8 cellular contexts compared by ENCODE assay signal in genomic region chr19:49579947-49580263, GRCh38. TPM values are rescaled to one million over a fixed set of nuclear protein-coding genes. Genes with fewer than 3 reads are reported as not detected.
A peak's percentile ranks its signal among the peaks of the same experiment; 100 is the strongest.
DNase-seq lines count a peak whose midpoint lies in the region; ATAC-seq and TF ChIP-seq lines count a peak whose summit lies in the region.

No MANE protein-coding gene starts in this region.

- 0% methylated on average over 1 to 3 of the region's 8 CpGs for WGBS in mesodermal cell (ENCODE audit: insufficient coverage in 2 of 2), 2 experiments

- DNase-seq in AG04450 (ENCODE audit: low read depth, low spot score) (no peak), brain microvascular endothelial cell (no peak), GM13976 (ENCODE audit: low spot score) (no peak), AG08396 (ENCODE audit: low spot score) (no peak)

- ATAC-seq in HG02973 (IDR thresholded peaks at IDR 0.05; ENCODE audit: unreplicated experiment) (peak; percentile 23), HG03045 (IDR thresholded peaks at IDR 0.05; ENCODE audit: unreplicated experiment) (no peak), HG03565 (IDR thresholded peaks at IDR 0.05; ENCODE audit: unreplicated experiment) (no peak)

- H3K4me3 ChIP-seq in AG04450 (ENCODE audit: low read depth, low read length), result peak overlapping the region; percentile 97
- H3K4me3 ChIP-seq in brain microvascular endothelial cell (ENCODE audit: low read depth, low read length), result peak overlapping the region; percentile 91
- H3K4me3 ChIP-seq in mesodermal cell (ENCODE audit: extremely low read depth, insufficient read depth, low read length, poor library complexity, severe bottlenecking), result peak overlapping the region; percentile 78

- no peaks in the 10 kb centered on the region for H3K27me3 ChIP-seq in AG04450 (ENCODE audit: control insufficient read depth, insufficient read depth, low read length)
- H3K27me3 ChIP-seq in brain microvascular endothelial cell (replicated peaks), result no peaks in the 10 kb centered on the region

- POLR2A ChIA-PET in AG04450 (lab: Yijun Ruan, JAX), result interaction anchor here (0.5 to 3.0 kb wide), 13 partner anchors 10 to 187 kb away, joined by 3 to 25 read pairs (median 4); partner anchors contain the start of genes AP2A1, PRR12, RRAS and SCAF1

- CTCF ChIA-PET in AG04450 (lab: Charles Lee), result interaction anchor here (0.6 to 3.7 kb wide), 4 partner anchors 10 to 308 kb away, joined by 3 to 53 read pairs (median 8); partner anchors contain the start of gene PIH1D1

- in situ Hi-C loops in brain microvascular endothelial cell (cut with HindIII; ENCODE audit: low pct_ligation_motif_present, low sequenced_read_pairs) (no loop called here), GM13976 (cut with MboI; ENCODE audit: low sequenced_read_pairs, unreplicated experiment) (no loop called here)

- H3K9me3 ChIP-seq in AG04450 (ENCODE audit: control insufficient read depth, insufficient read depth, low read length) (no peaks in the 10 kb centered on the region), mesodermal cell (ENCODE audit: control insufficient read depth, low read length) (no peaks in the 10 kb centered on the region)

- no peak for TF ChIP-seq CTCF in AG04450 (IDR thresholded peaks at IDR 0.05; ENCODE audit: low read depth, low read length)
- TF ChIP-seq CTCF in brain microvascular endothelial cell (IDR thresholded peaks at IDR 0.05; ENCODE audit: low read depth, low read length, missing control alignments), result no peak
- TF ChIP-seq CTCF in GM13976 (IDR thresholded peaks at IDR 0.05; ENCODE audit: borderline replicate concordance, control extremely low read depth, extremely low read depth, insufficient read depth, missing control alignments), result no peak

- H3K27ac ChIP-seq in AG04450 (ENCODE audit: low read depth, low read length) (peak overlapping the region; percentile 54), brain microvascular endothelial cell (peak overlapping the region; percentile 23), mesodermal cell (ENCODE audit: low read depth, low read length, severe bottlenecking) (peak overlapping the region; percentile 43)

- H3K36me3 ChIP-seq in brain microvascular endothelial cell (replicated peaks) (peaks cover 13% of the 10 kb centered on the region), mesodermal cell (ENCODE audit: control insufficient read depth, insufficient read depth, low read length) (peaks cover 27% of the 10 kb centered on the region)

- H3K4me1 ChIP-seq in mesodermal cell (ENCODE audit: control insufficient read depth, insufficient read depth, low read length, poor library complexity, severe bottlenecking), result peaks cover 6% of the 10 kb centered on the region

RNA-seq across cellular contexts. Expression of gene NOSIP, which starts 0.5 kb away (rescaled TPM):
- polyA plus RNA-seq in AG04450 (2011; rRNA removed), result 43.9 and 77.5 TPM in 2 replicates
- polyA minus RNA-seq in AG04450 (2011; rRNA and poly(A)+ RNA removed), result 47.7 and 79.8 TPM in 2 replicates
- 65.4 TPM for polyA plus RNA-seq in mesodermal cell (2013, experiment 1 of 2)
- polyA plus RNA-seq in mesodermal cell (2013, experiment 2 of 2), result 56.2 TPM

RNA-seq across cellular contexts. Expression of gene PRRG2, which starts 1.2 kb away (rescaled TPM):
- polyA plus RNA-seq in AG04450 (2011; rRNA removed), result 0.31 and 0.35 TPM in 2 replicates
- 0.22 and 0.32 TPM in 2 replicates for polyA minus RNA-seq in AG04450 (2011; rRNA and poly(A)+ RNA removed)
- polyA plus RNA-seq in mesodermal cell (2013, experiment 1 of 2), result 0.88 TPM
- 0.30 TPM for polyA plus RNA-seq in mesodermal cell (2013, experiment 2 of 2)

RNA-seq across cellular contexts. Expression of gene PRR12, which starts 11.1 kb away (rescaled TPM):
- 0.36 and 0.66 TPM in 2 replicates for polyA plus RNA-seq in AG04450 (2011; rRNA removed)
- polyA minus RNA-seq in AG04450 (2011; rRNA and poly(A)+ RNA removed), result 0.65 and 0.74 TPM in 2 replicates
- polyA plus RNA-seq in mesodermal cell (2013, experiment 1 of 2), result 23.4 TPM
- polyA plus RNA-seq in mesodermal cell (2013, experiment 2 of 2), result 18.2 TPM

RNA-seq across cellular contexts. Expression of gene RCN3, which starts 52.1 kb away (rescaled TPM):
- polyA plus RNA-seq in AG04450 (2011; rRNA removed), result 14.7 and 29.4 TPM in 2 replicates
- polyA minus RNA-seq in AG04450 (2011; rRNA and poly(A)+ RNA removed), result 7.7 and 9.4 TPM in 2 replicates
- polyA plus RNA-seq in mesodermal cell (2013, experiment 1 of 2), result 13.7 TPM
- 13.1 TPM for polyA plus RNA-seq in mesodermal cell (2013, experiment 2 of 2)
